Comparison of ENCODE assay signal across 28 cellular contexts in genomic region chr20:35806075-35806474, GRCh38.
"Had no signal": no experiment of that assay in that cellular context is flagged by ENCODE, and none has a peak within 500 bp of the region (broad histone marks: within the 10 kb centered on the region; RNA-seq: fewer than 3 reads in every experiment).

No MANE protein-coding gene starts in this region.

- H3K9me3 Mint-ChIP-seq: naive thymus-derived CD4-positive, alpha-beta T cell; natural killer cell; nephron; neural progenitor cell; stimulated activated memory B cell treated with anti-CD40 and anti-IgM and Interleukin-4, amounts not matched to agents 10 μg/mL and 1 μg/mL and 100 μg/mL, for 72 hours; stimulated activated naive CD8-positive, alpha-beta T cell treated with anti-CD3 and anti-CD28 coated beads, Interleukin-15, Interleukin-2, amounts not matched to agents 100 ng/mL and 50 ng/mL, for 24 hours; type B pancreatic cell had no signal

- H3K27ac Mint-ChIP-seq: natural killer cell; nephron; neural progenitor cell; stimulated activated memory B cell treated with anti-CD40 and anti-IgM and Interleukin-4, amounts not matched to agents 10 μg/mL and 1 μg/mL and 100 μg/mL, for 72 hours; stimulated activated naive CD8-positive, alpha-beta T cell treated with anti-CD3 and anti-CD28 coated beads, Interleukin-15, Interleukin-2, amounts not matched to agents 100 ng/mL and 50 ng/mL, for 24 hours; type B pancreatic cell had no signal

- H3K27me3 Mint-ChIP-seq: naive thymus-derived CD4-positive, alpha-beta T cell; stimulated activated memory B cell treated with anti-CD40 and anti-IgM and Interleukin-4, amounts not matched to agents 10 μg/mL and 1 μg/mL and 100 μg/mL, for 72 hours; stimulated activated naive CD8-positive, alpha-beta T cell treated with anti-CD3 and anti-CD28 coated beads, Interleukin-15, Interleukin-2, amounts not matched to agents 100 ng/mL and 50 ng/mL, for 24 hours; type B pancreatic cell had no signal

- H3K9me3 ChIP-seq: ovary, prostate gland, right lobe of liver, sigmoid colon, stomach, thoracic aorta, thyroid gland, tibial nerve, upper lobe of right lung, uterus had no signal

- H3K27ac ChIP-seq: neural progenitor cell, ovary, parathyroid adenoma, prostate gland, right lobe of liver, sigmoid colon, stomach, thoracic aorta, thyroid gland, tibial nerve, upper lobe of right lung, uterus had no signal

- H3K4me3 Mint-ChIP-seq: naive thymus-derived CD4-positive, alpha-beta T cell; natural killer cell; nephron; neural progenitor cell; stimulated activated memory B cell treated with anti-CD40 and anti-IgM and Interleukin-4, amounts not matched to agents 10 μg/mL and 1 μg/mL and 100 μg/mL, for 72 hours; stimulated activated naive CD8-positive, alpha-beta T cell treated with anti-CD3 and anti-CD28 coated beads, Interleukin-15, Interleukin-2, amounts not matched to agents 100 ng/mL and 50 ng/mL, for 24 hours; type B pancreatic cell had no signal

- H3K4me1 Mint-ChIP-seq: nephron had no signal

- H3K27me3 ChIP-seq: neural progenitor cell, ovary, right lobe of liver, sigmoid colon, stomach, thyroid gland, tibial nerve, upper lobe of right lung, uterus had no signal

- ATAC-seq: naive thymus-derived CD4-positive, alpha-beta T cell; natural killer cell; right cardiac atrium; right lobe of liver; stimulated activated memory B cell treated with anti-CD40 and anti-IgM and Interleukin-4, amounts not matched to agents 10 μg/mL and 1 μg/mL and 100 μg/mL, for 72 hours; upper lobe of right lung had no signal

- H3K9ac ChIP-seq: neural progenitor cell, parathyroid adenoma had no signal

- H3K4me3 ChIP-seq: neural progenitor cell, ovary, prostate gland, right lobe of liver, sigmoid colon, stomach, thoracic aorta, thyroid gland, tibial nerve, upper lobe of right lung, uterus had no signal

- DNase-seq: naive thymus-derived CD4-positive, alpha-beta T cell; natural killer cell; occipital lobe; ovary; posterior cingulate gyrus; right cardiac atrium; right lobe of liver; sigmoid colon; small intestine; stimulated activated CD4-positive, alpha-beta T cell treated with anti-CD3 and anti-CD28 coated beads, Interleukin-12 subunit alpha, Interleukin-12 subunit beta, amount 100 ng/mL, for 4 hours; stimulated activated CD4-positive, alpha-beta T cell treated with anti-CD3 and anti-CD28 coated beads, Interleukin-1b, Interleukin-23, amount 100 ng/mL, for 48 hours; stimulated activated CD4-positive, alpha-beta T cell treated with anti-CD3 and anti-CD28 coated beads, Interleukin-4, amount 100 ng/mL, for 1 hour; stimulated activated CD4-positive, alpha-beta T cell treated with anti-CD3 and anti-CD28 coated beads, Interleukin-4, amount 100 ng/mL, for 4 hours; stimulated activated CD8-positive, alpha-beta memory T cell treated with anti-CD3 and anti-CD28 coated beads, Interleukin-4, amount 100 ng/mL, for 48 hours; stimulated activated naive CD4-positive, alpha-beta T cell treated with Interleukin-2 at 50 U/mL for 16 hours; stomach; thyroid gland; upper lobe of right lung; uterus had no signal

- H3K4me1 ChIP-seq: neural progenitor cell, parathyroid adenoma, prostate gland, sigmoid colon, tibial nerve, upper lobe of right lung, uterus had no signal

- H3K36me3 ChIP-seq: ovary, prostate gland, thoracic aorta, uterus had no signal

- H3K4me2 ChIP-seq: neural progenitor cell had no signal

- H2AFZ ChIP-seq: neural progenitor cell, parathyroid adenoma had no signal
